In genomic region chr1:101506541-101507164, GRCh38 we compare ENCODE assay signal across 8 cellular contexts.
DNase-seq lines count a peak whose midpoint lies in the region; ATAC-seq and TF ChIP-seq lines count a peak whose summit lies in the region.

No MANE protein-coding gene starts in this region.

- H3K4me1 Mint-ChIP-seq in mesothelial cell of epicardium, result peaks cover 16% of the 10 kb centered on the region
- no peaks in the 10 kb centered on the region for H3K4me1 Mint-ChIP-seq in activated T-helper 2 cell treated with anti-CD3 and anti-CD28 coated beads, Interferon-gamma antibody, Interleukin-2, Interleukin-4, amounts not matched to agents 10 μg/mL and 5 μg/mL and 100 μg/mL, durations not matched to agents 14 hours and 24 hours and 36 hours (ENCODE audit: low read depth)

- H3K9ac ChIP-seq in KMS-11, result no peak overlapping the region

- no peaks in the 10 kb centered on the region for H3K4me1 ChIP-seq in KMS-11 (ENCODE audit: low read depth, poor library complexity, severe bottlenecking)

- no peaks in the 10 kb centered on the region for H3K27me3 Mint-ChIP-seq in mesothelial cell of epicardium (ENCODE audit: low read depth)
- H3K27me3 Mint-ChIP-seq in activated T-helper 2 cell treated with anti-CD3 and anti-CD28 coated beads, Interferon-gamma antibody, Interleukin-2, Interleukin-4, amounts not matched to agents 10 μg/mL and 5 μg/mL and 100 μg/mL, durations not matched to agents 14 hours and 24 hours and 36 hours (ENCODE audit: low read depth), result peaks cover 12% of the 10 kb centered on the region

- no peaks in the 10 kb centered on the region for H4K20me1 ChIP-seq in KMS-11 (ENCODE audit: insufficient read depth)

- no peak overlapping the region for H2AFZ ChIP-seq in KMS-11 (ENCODE audit: low read depth)

- H3K36me3 ChIP-seq in KMS-11 (ENCODE audit: insufficient read depth), result no peaks in the 10 kb centered on the region

- no peaks in the 10 kb centered on the region for H3K36me3 Mint-ChIP-seq in mesothelial cell of epicardium
- no peaks in the 10 kb centered on the region for H3K36me3 Mint-ChIP-seq in activated T-helper 2 cell treated with anti-CD3 and anti-CD28 coated beads, Interferon-gamma antibody, Interleukin-2, Interleukin-4, amounts not matched to agents 10 μg/mL and 5 μg/mL and 100 μg/mL, durations not matched to agents 14 hours and 24 hours and 36 hours (ENCODE audit: low read depth)

- no peaks in the 10 kb centered on the region for H3K79me2 ChIP-seq in KMS-11 (ENCODE audit: insufficient read depth, low read depth)

- no peaks in the 10 kb centered on the region for H3K27me3 ChIP-seq in KMS-11 (ENCODE audit: insufficient read depth, low read depth)

- H3K4me2 ChIP-seq in KMS-11, result no peak overlapping the region

- H3K4me3 Mint-ChIP-seq in mesothelial cell of epicardium, result no peak overlapping the region
- no peak overlapping the region for H3K4me3 Mint-ChIP-seq in activated T-helper 2 cell treated with anti-CD3 and anti-CD28 coated beads, Interferon-gamma antibody, Interleukin-2, Interleukin-4, amounts not matched to agents 10 μg/mL and 5 μg/mL and 100 μg/mL, durations not matched to agents 14 hours and 24 hours and 36 hours (ENCODE audit: low read depth)

- no peak overlapping the region for H3K27ac Mint-ChIP-seq in mesothelial cell of epicardium
- H3K27ac Mint-ChIP-seq in activated T-helper 2 cell treated with anti-CD3 and anti-CD28 coated beads, Interferon-gamma antibody, Interleukin-2, Interleukin-4, amounts not matched to agents 10 μg/mL and 5 μg/mL and 100 μg/mL, durations not matched to agents 14 hours and 24 hours and 36 hours, result no peak overlapping the region

- no peak overlapping the region for H3K27ac ChIP-seq in KMS-11

- ATAC-seq in GM21447 (IDR thresholded peaks at IDR 0.05; ENCODE audit: unreplicated experiment), result peak; percentile 75

- DNase-seq in NCI-H510A treated with DMSO at 0.1 percent for 48 hours (lab: John Stamatoyannopoulos, UW) (peak; percentile 19), NCI-H510A (lab: John Stamatoyannopoulos, UW) (no peak), SKM-1 (lab: John Stamatoyannopoulos, UW; ENCODE audit: unreplicated experiment) (peak; percentile 5), dermis blood vessel endothelial cell (peak; percentile 70), mesothelial cell of epicardium (ENCODE audit: low spot score in 2 of 2, unreplicated experiment in 2 of 2) (no peak)
- no peak for DNase-seq in activated T-helper 2 cell treated with anti-CD3 and anti-CD28 coated beads, Interferon-gamma antibody, Interleukin-2, Interleukin-4, amounts not matched to agents 10 μg/mL and 5 μg/mL and 100 μg/mL, durations not matched to agents 14 hours and 24 hours and 36 hours (ENCODE audit: low spot score)

- H3K9me3 Mint-ChIP-seq in mesothelial cell of epicardium, result no peaks in the 10 kb centered on the region
- H3K9me3 Mint-ChIP-seq in activated T-helper 2 cell treated with anti-CD3 and anti-CD28 coated beads, Interferon-gamma antibody, Interleukin-2, Interleukin-4, amounts not matched to agents 10 μg/mL and 5 μg/mL and 100 μg/mL, durations not matched to agents 14 hours and 24 hours and 36 hours, result no peaks in the 10 kb centered on the region

- no peak overlapping the region for H3K4me3 ChIP-seq in KMS-11 (IDR thresholded peaks at IDR 0.05; ENCODE audit: insufficient read depth, low read depth, low read length)

- peak; percentile 58 for TF ChIP-seq CTCF in KMS-11 (conservative IDR thresholded peaks at IDR 0.05; ENCODE audit: low read depth, low read length)
- TF ChIP-seq CTCF in mesothelial cell of epicardium (IDR thresholded peaks at IDR 0.05; ENCODE audit: unreplicated experiment), result peak; percentile 69

- intact Hi-C loops in activated T-helper 2 cell treated with anti-CD3 and anti-CD28 coated beads, Interferon-gamma antibody, Interleukin-2, Interleukin-4, amounts not matched to agents 10 μg/mL and 5 μg/mL and 100 μg/mL, durations not matched to agents 14 hours and 24 hours and 36 hours (cut with micrococcal nuclease), result no loop called here

Comparison
In these comparisons a context has a peak if more than half of its experiments do, and no peak if none do; other contexts are left out.
1. DNase-seq: peak in NCI-H510A treated with DMSO at 0.1 percent for 48 hours (single experiment), SKM-1 (single experiment) and dermis blood vessel endothelial cell (single experiment); none in NCI-H510A (single experiment), mesothelial cell of epicardium (0 of 2) and activated T-helper 2 cell treated with anti-CD3 and anti-CD28 coated beads, Interferon-gamma antibody, Interleukin-2, Interleukin-4, amounts not matched to agents 10 μg/mL and 5 μg/mL and 100 μg/mL, durations not matched to agents 14 hours and 24 hours and 36 hours (single experiment).